ENCODE assay signal across 9 cellular contexts in genomic region chr22:17199131-17199731, GRCh38. TPM values are rescaled to one million over a fixed set of nuclear protein-coding genes. Genes with fewer than 3 reads are reported as not detected.
DNase-seq lines count a peak whose midpoint lies in the region; ATAC-seq lines count a peak whose summit lies in the region.
"Had no signal": no experiment of that assay in that cellular context is flagged by ENCODE, and none has a peak within 500 bp of the region (broad histone marks: within the 10 kb centered on the region; RNA-seq: fewer than 3 reads in every experiment).

No MANE protein-coding gene starts in this region.

- no peaks in the 10 kb centered on the region for H3K27me3 Mint-ChIP-seq in dendritic cell treated with granulocyte-macrophage colony-stimulating factor and Interleukin-4, amounts not matched to agents 40 ng/mL and 50 ng/mL, for 4 days
- H3K27me3 Mint-ChIP-seq: activated T-helper 17 cell treated with anti-CD3 and anti-CD28 coated beads, Interleukin-2, amount 50 U/mL, for 72 hours had no signal

- ATAC-seq in left lobe of liver: peak; percentile 6
- no peak for ATAC-seq in GM19328 (IDR thresholded peaks at IDR 0.05; ENCODE audit: unreplicated experiment)
- no peak for ATAC-seq in HG03457 (IDR thresholded peaks at IDR 0.05; ENCODE audit: unreplicated experiment)
- ATAC-seq: activated T-helper 17 cell treated with anti-CD3 and anti-CD28 coated beads, Interleukin-2, amount 50 U/mL, for 72 hours had no signal

- no peak for DNase-seq in left lobe of liver (ENCODE audit: low spot score)
- no peak for DNase-seq in SKM-1 (lab: John Stamatoyannopoulos, UW; ENCODE audit: unreplicated experiment)
- DNase-seq in stimulated activated CD4-positive, alpha-beta T cell treated with anti-CD3 and anti-CD28 coated beads, Interleukin-1b, Interleukin-23, amount 100 ng/mL, for 48 hours: no peak

- peak overlapping the region; percentile 62 for H3K27ac Mint-ChIP-seq in dendritic cell treated with granulocyte-macrophage colony-stimulating factor and Interleukin-4, amounts not matched to agents 40 ng/mL and 50 ng/mL, for 4 days
- H3K27ac Mint-ChIP-seq: activated T-helper 17 cell treated with anti-CD3 and anti-CD28 coated beads, Interleukin-2, amount 50 U/mL, for 72 hours had no signal

- peaks cover 100% of the 10 kb centered on the region for H3K36me3 Mint-ChIP-seq in dendritic cell treated with granulocyte-macrophage colony-stimulating factor and Interleukin-4, amounts not matched to agents 40 ng/mL and 50 ng/mL, for 4 days (ENCODE audit: low read depth)

- H3K9ac ChIP-seq in HUES64 (ENCODE audit: low read depth, low read length) (peak overlapping the region; percentile 90), subcutaneous abdominal adipose tissue (ENCODE audit: low read length in 5 of 5) (peak overlapping the region in 2 of 5 donors; percentile 35 to 53)

- no peaks in the 10 kb centered on the region for H3K27me3 ChIP-seq in HUES64 (ENCODE audit: insufficient read depth, low read length)
- peaks cover 0 to 8% (median 3%) of the 10 kb centered on the region in 5 donors for H3K27me3 ChIP-seq in subcutaneous abdominal adipose tissue (ENCODE audit: control insufficient read depth in 5 of 5, insufficient read depth in 4 of 5, low read length in 5 of 5)

- H3K9me3 Mint-ChIP-seq in dendritic cell treated with granulocyte-macrophage colony-stimulating factor and Interleukin-4, amounts not matched to agents 40 ng/mL and 50 ng/mL, for 4 days: no peaks in the 10 kb centered on the region
- H3K9me3 Mint-ChIP-seq: activated T-helper 17 cell treated with anti-CD3 and anti-CD28 coated beads, Interleukin-2, amount 50 U/mL, for 72 hours had no signal

- H3K4me3 ChIP-seq in HUES64 (ENCODE audit: low read length) (peak overlapping the region; percentile 53), subcutaneous abdominal adipose tissue (ENCODE audit: low read depth in 1 of 5, low read length in 5 of 5) (peak overlapping the region; percentile 30 to 70 (median 59))

- intact Hi-C loops in dendritic cell treated with granulocyte-macrophage colony-stimulating factor and Interleukin-4, amounts not matched to agents 40 ng/mL and 50 ng/mL, for 4 days (cut with micrococcal nuclease): no loop called here

- H3K4me3 Mint-ChIP-seq in dendritic cell treated with granulocyte-macrophage colony-stimulating factor and Interleukin-4, amounts not matched to agents 40 ng/mL and 50 ng/mL, for 4 days: no peak overlapping the region
- H3K4me3 Mint-ChIP-seq: activated T-helper 17 cell treated with anti-CD3 and anti-CD28 coated beads, Interleukin-2, amount 50 U/mL, for 72 hours had no signal

- WGBS in HUES64: 2% methylated on average over 18 of the region's 18 CpGs

- H3K36me3 ChIP-seq in HUES64 (ENCODE audit: insufficient read depth, low read length): no peaks in the 10 kb centered on the region
- no peaks in the 10 kb centered on the region for H3K36me3 ChIP-seq in subcutaneous abdominal adipose tissue (ENCODE audit: control insufficient read depth in 5 of 5, insufficient read depth in 5 of 5, low read length in 5 of 5)

- H3K27ac ChIP-seq in HUES64 (ENCODE audit: low read depth, low read length) (peak overlapping the region; percentile 99), subcutaneous abdominal adipose tissue (ENCODE audit: low read depth, low read length) (no peak overlapping the region)

- H3K4me1 Mint-ChIP-seq in dendritic cell treated with granulocyte-macrophage colony-stimulating factor and Interleukin-4, amounts not matched to agents 40 ng/mL and 50 ng/mL, for 4 days (ENCODE audit: low read depth): peaks cover 44% of the 10 kb centered on the region

- peaks cover 32% of the 10 kb centered on the region for H3K4me1 ChIP-seq in HUES64 (ENCODE audit: insufficient read depth, low read length)
- peaks cover 0 to 16% (median 7%) of the 10 kb centered on the region in 5 donors for H3K4me1 ChIP-seq in subcutaneous abdominal adipose tissue (ENCODE audit: control insufficient read depth in 5 of 5, insufficient read depth in 5 of 5, low read length in 5 of 5)

- no peaks in the 10 kb centered on the region for H3K9me3 ChIP-seq in HUES64 (ENCODE audit: insufficient read depth, low read depth, low read length)
- no peaks in the 10 kb centered on the region for H3K9me3 ChIP-seq in subcutaneous abdominal adipose tissue (ENCODE audit: control insufficient read depth in 5 of 5, low read length in 5 of 5)

RNA-seq across cellular contexts. Expression of gene ADA2, which starts 20.0 kb away (rescaled TPM):
- 11.8 TPM for polyA plus RNA-seq in HUES64 (2013, experiment 1 of 2)
- polyA plus RNA-seq in HUES64 (2013, experiment 2 of 2): 13.6 TPM
- total RNA-seq in left lobe of liver: 5.7 TPM

RNA-seq across cellular contexts. Expression of gene HDHD5, which starts 40.2 kb away (rescaled TPM):
- polyA plus RNA-seq in HUES64 (2013, experiment 1 of 2): 45.1 TPM
- 45.0 TPM for polyA plus RNA-seq in HUES64 (2013, experiment 2 of 2)
- total RNA-seq in left lobe of liver: 31.7 TPM
